In the genomic region with DNA sequence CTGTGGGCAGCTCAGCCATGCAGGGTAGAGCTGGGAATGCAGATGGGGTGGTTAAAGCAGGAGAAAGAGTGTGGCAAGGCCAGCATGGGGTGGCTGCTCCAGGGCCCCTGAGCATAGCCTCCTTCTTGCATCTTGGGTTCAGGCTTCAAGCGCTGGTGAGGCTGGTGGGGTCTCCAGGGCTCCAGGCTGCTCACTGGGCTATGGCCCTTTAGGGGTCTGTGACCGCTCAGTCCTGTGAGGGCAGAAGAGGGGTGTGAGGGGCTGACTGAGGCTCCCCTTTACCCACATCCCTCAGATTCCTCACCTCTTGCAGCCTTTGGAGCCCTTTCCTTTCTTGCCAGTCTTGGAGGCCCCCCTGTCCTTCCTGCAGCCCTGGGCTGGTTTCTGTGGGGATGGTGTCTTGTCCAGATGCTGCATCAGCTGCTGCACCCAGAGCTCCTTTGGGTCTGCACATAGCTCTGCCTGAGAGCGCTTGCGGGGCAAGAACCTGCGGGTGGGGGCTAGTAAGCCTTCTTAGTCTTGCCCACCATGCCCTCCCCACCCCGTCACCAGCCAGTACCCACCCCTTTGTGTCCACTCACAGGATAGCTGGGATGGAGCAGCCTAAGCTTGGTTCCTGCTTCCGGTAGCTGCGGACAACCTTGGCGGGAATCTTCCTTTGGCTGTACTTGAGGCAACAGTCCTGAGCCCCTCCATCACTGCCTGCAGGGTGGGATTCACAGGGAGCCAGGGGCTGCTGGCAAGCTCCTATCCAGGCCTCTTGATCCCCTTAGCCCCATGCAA, we compare ENCODE assay signal across 22 cellular contexts. TPM values are rescaled to one million over a fixed set of nuclear protein-coding genes. Genes with fewer than 3 reads are reported as not detected.
A peak's percentile ranks its signal among the peaks of the same experiment; 100 is the strongest.
DNase-seq lines count a peak whose midpoint lies in the region; ATAC-seq, FAIRE-seq and TF ChIP-seq lines count a peak whose summit lies in the region.
"Had no signal": no experiment of that assay in that cellular context is flagged by ENCODE, and none has a peak within 500 bp of the region (broad histone marks: within the 10 kb centered on the region; RNA-seq: fewer than 3 reads in every experiment).

No MANE protein-coding gene starts in this region.

- BruUV-seq in HepG2 (replicated peaks; lab: Mats Ljungman, UMichigan): no TSS peak

- peak in 3 of 4 donors; percentile 22 to 31 (median 27) for ATAC-seq in right lobe of liver
- no peak; the same call in 2 of the 3 replicates for ATAC-seq in HepG2
- peak; percentile 28 for ATAC-seq in sciatic nerve
- ATAC-seq: GM12878, GM23338, HCT116 had no signal

- H3K27me3 ChIP-seq in right lobe of liver: no peaks in the 10 kb centered on the region
- H3K27me3 ChIP-seq in HepG2 (ENCODE audit: control insufficient read depth in 1 of 2, insufficient read depth in 2 of 2, low read length in 2 of 2): peaks cover 0 to 1% of the 10 kb centered on the region in 2 experiments; a peak in 2 of 5 replicates
- no peaks in the 10 kb centered on the region for H3K27me3 ChIP-seq in uterus
- H3K27me3 ChIP-seq: Peyer's patch had no signal

- POLR2A ChIA-PET in HepG2 (lab: Yijun Ruan, JAX): no interaction called here

- H3K79me2 ChIP-seq in HepG2 (ENCODE audit: insufficient read depth, low read length): no peaks in the 10 kb centered on the region

- H3K9me3 ChIP-seq in right lobe of liver: no peaks in the 10 kb centered on the region
- no peaks in the 10 kb centered on the region for H3K9me3 ChIP-seq in HepG2 (ENCODE audit: low read length)
- H3K9me3 ChIP-seq in kidney (ENCODE audit: control insufficient read depth in 1 of 2, low read length in 2 of 2): no peaks in the 10 kb centered on the region
- H3K9me3 ChIP-seq in uterus: no peaks in the 10 kb centered on the region
- H3K9me3 ChIP-seq: BE2C, Peyer's patch had no signal

- H3K9ac ChIP-seq in HepG2 (ENCODE audit: insufficient read depth, low read depth, low read length): no peak overlapping the region
- no peak overlapping the region for H3K9ac ChIP-seq in kidney (ENCODE audit: low read length in 2 of 2)

- no peak overlapping the region for H3K4me2 ChIP-seq in HepG2 (ENCODE audit: low read depth, low read length)
- H3K4me2 ChIP-seq: GM23338 had no signal

- FAIRE-seq in HepG2 (lab: Jason Lieb, UNC) (no peak), kidney (lab: Jason Lieb, UNC) (no peak)
- FAIRE-seq: A204.1, GM12878 had no signal

- H3K4me1 ChIP-seq in right lobe of liver (no peaks in the 10 kb centered on the region), HepG2 (ENCODE audit: insufficient read depth, low read length) (no peaks in the 10 kb centered on the region), kidney (ENCODE audit: control insufficient read depth in 1 of 2, insufficient read depth in 1 of 2, low read depth in 1 of 2, low read length in 2 of 2) (peaks cover 2 to 4% of the 10 kb centered on the region in 2 donors), uterus (no peaks in the 10 kb centered on the region)
- H3K4me1 ChIP-seq: BE2C, Peyer's patch had no signal

- H2AFZ ChIP-seq in HepG2 (ENCODE audit: low read length): no peak overlapping the region
- H2AFZ ChIP-seq: GM23338 had no signal

- DNase-seq in right lobe of liver: peak in 1 of 3 donors; percentile 33
- no peak for DNase-seq in HepG2 (ENCODE audit: low spot score)
- DNase-seq in kidney: peak; percentile 65
- no peak for DNase-seq in sciatic nerve (ENCODE audit: low spot score)
- no peak for DNase-seq in uterus
- no peak for DNase-seq in activated T-cell treated with anti-CD3 and anti-CD28 coated beads, Interleukin-2, amount 50 U/mL, for 1 hour
- no peak for DNase-seq in GDM1 (lab: John Stamatoyannopoulos, UW)
- DNase-seq: BE2C; CD4-positive, alpha-beta memory T cell; DMS153; MM.1S; NCI-H1092 treated with DMSO at 0.1 percent for 48 hours; NCI-H146; NCI-H2171 treated with DMSO at 0.1 percent for 48 hours; NCI-H446; NCI-H526 treated with DMSO at 0.1 percent for 48 hours had no signal

- H4K20me1 ChIP-seq in HepG2 (ENCODE audit: insufficient read depth, low read length): no peaks in the 10 kb centered on the region

- WGBS in right lobe of liver (ENCODE audit: insufficient coverage, low coverage, low lambda C conversion rate, missing lambda C conversion rate): 77% methylated on average over 7 of the region's 9 CpGs
- WGBS in HepG2 (ENCODE audit: low lambda C conversion rate): 58% methylated on average over 8 of the region's 9 CpGs

- CTCF ChIA-PET in HepG2 (lab: Yijun Ruan, JAX; ENCODE audit: low intra/inter-chr PET ratio, low total read pairs): no interaction called here

- H3K36me3 ChIP-seq in right lobe of liver (no peaks in the 10 kb centered on the region), HepG2 (replicated peaks in 1 of 2; ENCODE audit: control insufficient read depth in 1 of 2, insufficient read depth in 2 of 2, low read length in 2 of 2) (no peaks in the 10 kb centered on the region), kidney (ENCODE audit: control insufficient read depth in 1 of 2, insufficient read depth in 2 of 2, low read length in 2 of 2) (no peaks in the 10 kb centered on the region), uterus (no peaks in the 10 kb centered on the region)
- H3K36me3 ChIP-seq: BE2C, Peyer's patch had no signal

- no peak for TF ChIP-seq RAD21 in HepG2 (CRISPR knock-in tag; IDR thresholded peaks at IDR 0.05)

- TF ChIP-seq CTCF in right lobe of liver (IDR thresholded peaks at IDR 0.05): no peak
- TF ChIP-seq CTCF in HepG2 (CRISPR knock-in tag; IDR thresholded peaks at IDR 0.05): no peak
- no peak for TF ChIP-seq CTCF in kidney (IDR thresholded peaks at IDR 0.05; ENCODE audit: borderline replicate concordance, extremely low read depth, insufficient read depth)
- TF ChIP-seq CTCF in uterus (IDR thresholded peaks at IDR 0.05): no peak

- in situ Hi-C loops in HepG2 (cut with HindIII; ENCODE audit: extremely low pct_ligation_motif_present, low pct_unique_long_range_greater_than_20kb): no loop called here

- no peak for TF ChIP-seq POLR2A in right lobe of liver (IDR thresholded peaks at IDR 0.05)
- no peak for TF ChIP-seq POLR2A in HepG2 (IDR thresholded peaks at IDR 0.05; ENCODE audit: insufficient read depth in 1 of 2, low read depth in 2 of 2, low read length in 2 of 2)
- no peak for TF ChIP-seq POLR2A in uterus (IDR thresholded peaks at IDR 0.05)

- H3K4me3 ChIP-seq in right lobe of liver (no peak overlapping the region), HepG2 (replicated peaks in 1 of 3; ENCODE audit: insufficient read depth in 1 of 3, low read depth in 2 of 3, low read length in 3 of 3) (no peak overlapping the region), kidney (ENCODE audit: low read length in 2 of 2) (no peak overlapping the region), uterus (no peak overlapping the region)
- H3K4me3 ChIP-seq: GM12878, GM23338, Peyer's patch had no signal

- no peak overlapping the region for H3K27ac ChIP-seq in right lobe of liver
- H3K27ac ChIP-seq in HepG2 (ENCODE audit: extremely low read length, insufficient read depth, low read length): no peak overlapping the region
- no peak overlapping the region for H3K27ac ChIP-seq in kidney (ENCODE audit: low read depth in 2 of 2, low read length in 2 of 2)
- no peak overlapping the region for H3K27ac ChIP-seq in uterus

- TF ChIP-seq EP300 in HepG2 (IDR thresholded peaks at IDR 0.05; ENCODE audit: low read depth in 2 of 2, low read length in 2 of 2) (no peak), HepG2 (CRISPR knock-in tag; IDR thresholded peaks at IDR 0.05; ENCODE audit: borderline replicate concordance) (no peak)

- intact Hi-C loops in right lobe of liver (cut with DNase I) (no loop called here), HepG2 (cut with micrococcal nuclease; ENCODE audit: unreplicated experiment) (no loop called here), kidney (cut with DNase I) (no loop called here), sciatic nerve (cut with DNase I) (loop anchor here (10.0 kb wide), 1 partner anchor 305 kb away; no protein-coding TSS in a partner anchor), uterus (cut with DNase I; ENCODE audit: low total_unique reads) (loop anchor here (10.0 kb wide), 1 partner anchor 65 kb away; a partner anchor contains a TSS)

RNA-seq across cellular contexts. Expression of a gene that starts 0.5 kb away (rescaled TPM):
- total RNA-seq in right lobe of liver (10 to 100 TPM in 2 of 6 experiments, 1 to 10 TPM in 4; 1.5 to 22.3 (median 7.6) TPM), HepG2 (2016; rRNA removed; fragmentation: Illumina TruSeq; extraction: Trizol) (not detected in 2 replicates), kidney (92.8 TPM), sciatic nerve (not detected), uterus (100 to 1,000 TPM in 2 of 4 donors, 10 to 100 TPM in 1, 1 to 10 TPM in 1; 7.6 to 248 (median 87.1) TPM)
- not detected in 2 replicates for total RNA-seq in HepG2 (2016; cell fraction: cytosol; rRNA removed; fragmentation: Illumina TruSeq; extraction: Trizol; ENCODE audit: low read depth)
- not detected in 2 replicates for total RNA-seq in HepG2 (2016; cell fraction: insoluble cytoplasmic fraction; rRNA removed; fragmentation: Illumina TruSeq; extraction: Trizol)
- total RNA-seq in HepG2 (2016; cell fraction: membrane; rRNA removed; fragmentation: Illumina TruSeq; extraction: Trizol): not detected in 2 replicates
- not detected in 2 replicates for total RNA-seq in HepG2 (2016; cell fraction: nucleus; rRNA removed; fragmentation: Illumina TruSeq; extraction: Trizol)
- polyA plus RNA-seq in HepG2 (2011; rRNA removed) (not detected in 2 replicates), kidney (ENCODE audit: insufficient read depth, low read depth, low replicate concordance) (42.8 TPM)
- not detected in 2 replicates for polyA plus RNA-seq in HepG2 (2011; cell fraction: cytosol; rRNA removed)
- not detected in 2 replicates for polyA plus RNA-seq in HepG2 (2011; cell fraction: nucleus; rRNA removed)
- polyA plus RNA-seq in HepG2 (2012): not detected in 2 replicates
- polyA plus RNA-seq in HepG2 (2016; cell fraction: cytosol; fragmentation: Illumina TruSeq; extraction: Trizol; ENCODE audit: low read depth): not detected in 2 replicates
- polyA plus RNA-seq in HepG2 (2016; cell fraction: insoluble cytoplasmic fraction; fragmentation: Illumina TruSeq; extraction: Trizol; ENCODE audit: low read depth): not detected in 2 replicates
- polyA plus RNA-seq in HepG2 (2016; cell fraction: membrane; fragmentation: Illumina TruSeq; extraction: Trizol; ENCODE audit: low read depth): not detected in 2 replicates
- polyA plus RNA-seq in HepG2 (2016; cell fraction: nucleus; fragmentation: Illumina TruSeq; extraction: Trizol; ENCODE audit: insufficient read depth, low read depth): not detected in 2 replicates
- polyA minus RNA-seq in HepG2 (2011; rRNA and poly(A)+ RNA removed; ENCODE audit: low replicate concordance): not detected in 2 replicates
- polyA minus RNA-seq in HepG2 (2011; cell fraction: cytosol; rRNA and poly(A)+ RNA removed): not detected in 2 replicates
- not detected in 2 replicates for polyA minus RNA-seq in HepG2 (2011; cell fraction: nucleus; rRNA and poly(A)+ RNA removed)
- total RNA-seq: CD4-positive, alpha-beta memory T cell; GM23338; LHCN-M2 had no signal
- polyA plus RNA-seq: CD4-positive, alpha-beta memory T cell; GM12878; GM23338 had no signal

RNA-seq across cellular contexts. Expression of a gene that starts 18.3 kb away (rescaled TPM):
- total RNA-seq in right lobe of liver: 1 to 10 TPM in 3 of 6 experiments, under 1 TPM in 3; 0.77 to 6.5 (median 1.1) TPM
- total RNA-seq in HepG2 (2016; rRNA removed; fragmentation: Illumina TruSeq; extraction: Trizol): not detected in 2 replicates
- total RNA-seq in HepG2 (2016; cell fraction: cytosol; rRNA removed; fragmentation: Illumina TruSeq; extraction: Trizol; ENCODE audit: low read depth): not detected in 2 replicates
- not detected in 2 replicates for total RNA-seq in HepG2 (2016; cell fraction: insoluble cytoplasmic fraction; rRNA removed; fragmentation: Illumina TruSeq; extraction: Trizol)
- not detected in 2 replicates for total RNA-seq in HepG2 (2016; cell fraction: membrane; rRNA removed; fragmentation: Illumina TruSeq; extraction: Trizol)
- not detected in 2 replicates for total RNA-seq in HepG2 (2016; cell fraction: nucleus; rRNA removed; fragmentation: Illumina TruSeq; extraction: Trizol)
- polyA plus RNA-seq in HepG2 (2011; rRNA removed): not detected in 2 replicates
- polyA plus RNA-seq in HepG2 (2011; cell fraction: cytosol; rRNA removed): not detected in 2 replicates
- polyA plus RNA-seq in HepG2 (2011; cell fraction: nucleus; rRNA removed): not detected in 2 replicates
- polyA plus RNA-seq in HepG2 (2012): not detected in 2 replicates
- polyA plus RNA-seq in HepG2 (2016; cell fraction: cytosol; fragmentation: Illumina TruSeq; extraction: Trizol; ENCODE audit: low read depth): not detected in 2 replicates
- not detected in 2 replicates for polyA plus RNA-seq in HepG2 (2016; cell fraction: insoluble cytoplasmic fraction; fragmentation: Illumina TruSeq; extraction: Trizol; ENCODE audit: low read depth)
- polyA plus RNA-seq in HepG2 (2016; cell fraction: membrane; fragmentation: Illumina TruSeq; extraction: Trizol; ENCODE audit: low read depth): not detected in 2 replicates
- not detected in 2 replicates for polyA plus RNA-seq in HepG2 (2016; cell fraction: nucleus; fragmentation: Illumina TruSeq; extraction: Trizol; ENCODE audit: insufficient read depth, low read depth)
- polyA minus RNA-seq in HepG2 (2011; rRNA and poly(A)+ RNA removed; ENCODE audit: low replicate concordance): not detected in 2 replicates
- polyA minus RNA-seq in HepG2 (2011; cell fraction: cytosol; rRNA and poly(A)+ RNA removed): not detected in 2 replicates
- not detected in 2 replicates for polyA minus RNA-seq in HepG2 (2011; cell fraction: nucleus; rRNA and poly(A)+ RNA removed)
- 60.8 TPM for total RNA-seq in kidney
- polyA plus RNA-seq in kidney (ENCODE audit: insufficient read depth, low read depth, low replicate concordance): 11.4 TPM
- total RNA-seq in sciatic nerve: 1.3 TPM
- total RNA-seq in uterus: 1 to 10 TPM in 1 of 4 donors, under 1 TPM in 1, not detected in 2; 0.55 to 1.3 TPM
- total RNA-seq: CD4-positive, alpha-beta memory T cell; GM12878; GM23338; LHCN-M2; Peyer's patch had no signal
- polyA plus RNA-seq: CD4-positive, alpha-beta memory T cell; GM23338 had no signal

RNA-seq across cellular contexts. Expression of a gene that starts 46.9 kb away (rescaled TPM):
- total RNA-seq in right lobe of liver: not detected
- total RNA-seq in HepG2 (2016; rRNA removed; fragmentation: Illumina TruSeq; extraction: Trizol): not detected in 2 replicates
- not detected in 2 replicates for total RNA-seq in HepG2 (2016; cell fraction: cytosol; rRNA removed; fragmentation: Illumina TruSeq; extraction: Trizol; ENCODE audit: low read depth)
- not detected in 2 replicates for total RNA-seq in HepG2 (2016; cell fraction: insoluble cytoplasmic fraction; rRNA removed; fragmentation: Illumina TruSeq; extraction: Trizol)
- total RNA-seq in HepG2 (2016; cell fraction: membrane; rRNA removed; fragmentation: Illumina TruSeq; extraction: Trizol): not detected in 2 replicates
- total RNA-seq in HepG2 (2016; cell fraction: nucleus; rRNA removed; fragmentation: Illumina TruSeq; extraction: Trizol): not detected in 2 replicates
- not detected in 2 replicates for polyA plus RNA-seq in HepG2 (2011; rRNA removed)
- 0.08 TPM in 1 of 2 replicates, not detected in the other for polyA plus RNA-seq in HepG2 (2011; cell fraction: cytosol; rRNA removed)
- polyA plus RNA-seq in HepG2 (2011; cell fraction: nucleus; rRNA removed): 0.35 TPM in 1 of 2 replicates, not detected in the other
- not detected in 2 replicates for polyA plus RNA-seq in HepG2 (2012)
- polyA plus RNA-seq in HepG2 (2016; cell fraction: cytosol; fragmentation: Illumina TruSeq; extraction: Trizol; ENCODE audit: low read depth): not detected in 2 replicates
- polyA plus RNA-seq in HepG2 (2016; cell fraction: insoluble cytoplasmic fraction; fragmentation: Illumina TruSeq; extraction: Trizol; ENCODE audit: low read depth): not detected in 2 replicates
- not detected in 2 replicates for polyA plus RNA-seq in HepG2 (2016; cell fraction: membrane; fragmentation: Illumina TruSeq; extraction: Trizol; ENCODE audit: low read depth)
- not detected in 2 replicates for polyA plus RNA-seq in HepG2 (2016; cell fraction: nucleus; fragmentation: Illumina TruSeq; extraction: Trizol; ENCODE audit: insufficient read depth, low read depth)
- polyA minus RNA-seq in HepG2 (2011; rRNA and poly(A)+ RNA removed; ENCODE audit: low replicate concordance): not detected in 2 replicates
- not detected in 2 replicates for polyA minus RNA-seq in HepG2 (2011; cell fraction: cytosol; rRNA and poly(A)+ RNA removed)
- polyA minus RNA-seq in HepG2 (2011; cell fraction: nucleus; rRNA and poly(A)+ RNA removed): not detected in 2 replicates
- not detected for total RNA-seq in kidney
- not detected for polyA plus RNA-seq in kidney (ENCODE audit: insufficient read depth, low read depth, low replicate concordance)
- total RNA-seq in sciatic nerve: not detected
- not detected for total RNA-seq in uterus
- total RNA-seq: CD4-positive, alpha-beta memory T cell; GM12878; GM23338; LHCN-M2; Peyer's patch had no signal
- polyA plus RNA-seq: GM23338 had no signal

RNA-seq across cellular contexts. Expression of a gene that starts 57.4 kb away (rescaled TPM):
- 10 to 100 TPM in 5 of 6 experiments, 1 to 10 TPM in 1; 9.7 to 21.5 (median 14.7) TPM for total RNA-seq in right lobe of liver
- 0.83 and 2.0 TPM in 2 replicates for total RNA-seq in HepG2 (2016; rRNA removed; fragmentation: Illumina TruSeq; extraction: Trizol)
- total RNA-seq in HepG2 (2016; cell fraction: cytosol; rRNA removed; fragmentation: Illumina TruSeq; extraction: Trizol; ENCODE audit: low read depth): 0.40 and 0.71 TPM in 2 replicates
- total RNA-seq in HepG2 (2016; cell fraction: insoluble cytoplasmic fraction; rRNA removed; fragmentation: Illumina TruSeq; extraction: Trizol): 0.43 and 2.2 TPM in 2 replicates
- 0.65 and 1.2 TPM in 2 replicates for total RNA-seq in HepG2 (2016; cell fraction: membrane; rRNA removed; fragmentation: Illumina TruSeq; extraction: Trizol)
- 4.1 and 4.6 TPM in 2 replicates for total RNA-seq in HepG2 (2016; cell fraction: nucleus; rRNA removed; fragmentation: Illumina TruSeq; extraction: Trizol)
- polyA plus RNA-seq in HepG2 (2011; rRNA removed): 4.2 and 5.8 TPM in 2 replicates
- 1.7 and 2.2 TPM in 2 replicates for polyA plus RNA-seq in HepG2 (2011; cell fraction: cytosol; rRNA removed)
- polyA plus RNA-seq in HepG2 (2011; cell fraction: nucleus; rRNA removed): 26.9 and 33.5 TPM in 2 replicates
- 5.1 and 5.4 TPM in 2 replicates for polyA plus RNA-seq in HepG2 (2012)
- polyA plus RNA-seq in HepG2 (2016; cell fraction: cytosol; fragmentation: Illumina TruSeq; extraction: Trizol; ENCODE audit: low read depth): 0.33 and 0.60 TPM in 2 replicates
- polyA plus RNA-seq in HepG2 (2016; cell fraction: insoluble cytoplasmic fraction; fragmentation: Illumina TruSeq; extraction: Trizol; ENCODE audit: low read depth): 0.62 and 1.0 TPM in 2 replicates
- 0.48 and 0.87 TPM in 2 replicates for polyA plus RNA-seq in HepG2 (2016; cell fraction: membrane; fragmentation: Illumina TruSeq; extraction: Trizol; ENCODE audit: low read depth)
- 4.4 and 5.8 TPM in 2 replicates for polyA plus RNA-seq in HepG2 (2016; cell fraction: nucleus; fragmentation: Illumina TruSeq; extraction: Trizol; ENCODE audit: insufficient read depth, low read depth)
- polyA minus RNA-seq in HepG2 (2011; rRNA and poly(A)+ RNA removed; ENCODE audit: low replicate concordance): 8.7 and 9.2 TPM in 2 replicates
- polyA minus RNA-seq in HepG2 (2011; cell fraction: cytosol; rRNA and poly(A)+ RNA removed): 1.4 and 2.2 TPM in 2 replicates
- 9.5 and 16.4 TPM in 2 replicates for polyA minus RNA-seq in HepG2 (2011; cell fraction: nucleus; rRNA and poly(A)+ RNA removed)
- total RNA-seq in kidney: 15.2 TPM
- 17.7 TPM for polyA plus RNA-seq in kidney (ENCODE audit: insufficient read depth, low read depth, low replicate concordance)
- 31.3 TPM for total RNA-seq in sciatic nerve
- total RNA-seq in uterus: 100 to 1,000 TPM in 1 of 4 donors, 10 to 100 TPM in 2, 1 to 10 TPM in 1; 3.2 to 153 (median 49.9) TPM

Comparison
In these comparisons a context has a peak if more than half of its experiments do, and no peak if none do; other contexts are left out.
1. intact Hi-C loops: an anchor here in sciatic nerve (10.0 kb wide) and uterus (10.0 kb wide); none called in right lobe of liver, HepG2 and kidney.